8 cellular contexts compared by ENCODE assay signal in the genomic region with DNA sequence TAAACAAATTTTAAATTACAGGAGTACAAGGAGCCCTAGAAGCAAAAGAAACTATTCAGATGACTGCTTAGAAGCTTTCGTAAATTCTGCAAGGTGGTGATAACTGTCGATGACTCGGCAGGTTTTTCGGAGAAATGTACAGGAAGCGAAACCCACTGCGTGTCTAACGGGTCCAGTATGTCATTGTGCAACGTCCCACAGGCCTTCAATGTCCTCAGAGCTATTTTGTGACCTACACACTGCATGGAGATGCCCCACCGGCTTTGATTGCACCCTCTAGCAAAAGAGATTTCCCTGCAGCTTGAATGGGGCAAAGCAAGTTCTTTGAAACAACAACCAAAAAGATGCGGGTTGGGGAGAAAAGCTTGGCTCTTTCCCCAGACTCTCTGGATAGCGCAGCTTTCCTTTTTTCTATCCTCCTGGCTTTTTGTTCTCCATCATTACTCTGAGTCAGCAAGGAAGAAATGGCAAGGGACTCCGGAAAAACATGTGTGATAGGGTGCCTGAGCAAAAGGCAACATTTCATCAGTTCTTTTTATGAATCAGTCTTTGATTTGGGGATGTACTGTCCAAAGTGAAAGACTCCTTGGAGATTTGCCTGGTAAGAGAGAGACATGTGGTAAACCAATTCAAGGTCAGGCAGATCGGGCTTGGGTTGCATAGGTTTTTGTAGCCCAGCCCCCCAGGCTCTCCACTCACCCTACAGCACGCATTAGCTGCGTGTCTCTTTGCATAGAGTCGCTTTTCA.
DNase-seq lines count a peak whose midpoint lies in the region; ATAC-seq and TF ChIP-seq lines count a peak whose summit lies in the region.

No MANE protein-coding gene starts in this region.

- TF ChIP-seq CTCF in AG10803 (conservative IDR thresholded peaks at IDR 0.05; ENCODE audit: low read length) (no peak), brain microvascular endothelial cell (IDR thresholded peaks at IDR 0.05; ENCODE audit: low read depth, low read length, missing control alignments) (no peak)

- no peaks in the 10 kb centered on the region for H3K27me3 ChIP-seq in brain microvascular endothelial cell (replicated peaks)

- ATAC-seq in GM18868 (IDR thresholded peaks at IDR 0.05; ENCODE audit: unreplicated experiment) (peak; percentile 88), HG02981 (IDR thresholded peaks at IDR 0.05; ENCODE audit: unreplicated experiment) (peak; percentile 71), sciatic nerve (peak; percentile 67)

- no peaks in the 10 kb centered on the region for H3K36me3 ChIP-seq in brain microvascular endothelial cell (replicated peaks)

- peak overlapping the region; percentile 15; the same call in 1 of the 2 replicates for H3K4me3 ChIP-seq in AG10803 (ENCODE audit: low read length)
- H3K4me3 ChIP-seq in brain microvascular endothelial cell (ENCODE audit: low read depth, low read length): no peak overlapping the region

- no peak overlapping the region for H3K27ac ChIP-seq in brain microvascular endothelial cell

- intact Hi-C loops in sciatic nerve (cut with DNase I): no loop called here

- in situ Hi-C loops in brain microvascular endothelial cell (cut with HindIII; ENCODE audit: low pct_ligation_motif_present, low sequenced_read_pairs): no loop called here

- DNase-seq in AG10803 (ENCODE audit: low read depth): peak; percentile 84
- DNase-seq in RPMI7951 (ENCODE audit: low read depth): peak; percentile 90
- DNase-seq in brain microvascular endothelial cell: peak; percentile 32
- no peak for DNase-seq in sciatic nerve (ENCODE audit: low spot score)
- no peak for DNase-seq in NCI-H2196 (lab: John Stamatoyannopoulos, UW; ENCODE audit: unreplicated experiment)
- no peak for DNase-seq in SW480 (ENCODE audit: low spot score)

Comparison
In these comparisons a context has a peak if more than half of its experiments do, and no peak if none do; other contexts are left out.
1. DNase-seq: peak in AG10803 (single experiment), RPMI7951 (single experiment) and brain microvascular endothelial cell (single experiment); none in sciatic nerve (single experiment), NCI-H2196 (single experiment) and SW480 (single experiment).
2. Peak in every context shown above with its lines, with median percentiles within 50 percentile points of each other: ATAC-seq.